Comparison of ENCODE assay signal across 8 cellular contexts in genomic region chr15:73996267-73996666, GRCh38. TPM values are rescaled to one million over a fixed set of nuclear protein-coding genes. Genes with fewer than 3 reads are reported as not detected.
DNase-seq lines count a peak whose midpoint lies in the region; ATAC-seq and TF ChIP-seq lines count a peak whose summit lies in the region.

No MANE protein-coding gene starts in this region.

- peak overlapping the region; percentile 66 for H3K27ac ChIP-seq in RWPE2 (ENCODE audit: poor library complexity, severe bottlenecking)
- peak overlapping the region; percentile 89 to 97 (median 96) for H3K27ac ChIP-seq in esophagus muscularis mucosa (replicated peaks in 1 of 4)
- peak overlapping the region; percentile 89 to 98 (median 93) for H3K27ac ChIP-seq in gastrocnemius medialis

- H3K4me3 ChIP-seq in GM08714 (ENCODE audit: low read length) (peak overlapping the region; percentile 97; the same call in 1 of the 2 replicates), RWPE2 (ENCODE audit: severe bottlenecking) (peak overlapping the region; percentile 52), esophagus muscularis mucosa (peak overlapping the region; percentile 76 to 93 (median 88)), gastrocnemius medialis (peak overlapping the region; percentile 82 to 97 (median 90))

- ATAC-seq in RWPE2 (ENCODE audit: low read depth) (no peak), gastrocnemius medialis (no peak), GM21515 (IDR thresholded peaks at IDR 0.05; ENCODE audit: unreplicated experiment) (no peak)

- H3K27ac Mint-ChIP-seq in progenitor cell of endocrine pancreas = no peak overlapping the region

- H3K27me3 ChIP-seq in RWPE2 (ENCODE audit: insufficient read depth, poor library complexity, severe bottlenecking) (no peaks in the 10 kb centered on the region), esophagus muscularis mucosa (no peaks in the 10 kb centered on the region), gastrocnemius medialis (no peaks in the 10 kb centered on the region)

- WGBS in esophagus muscularis mucosa = 48% methylated on average over 2 of the region's 2 CpGs

- no peak overlapping the region for H3K4me3 Mint-ChIP-seq in progenitor cell of endocrine pancreas (ENCODE audit: low read depth)

- TF ChIP-seq POLR2A in esophagus muscularis mucosa (IDR thresholded peaks at IDR 0.05; ENCODE audit: low read depth) = no peak
- no peak for TF ChIP-seq POLR2A in gastrocnemius medialis (IDR thresholded peaks at IDR 0.05)

- no peaks in the 10 kb centered on the region for H3K27me3 Mint-ChIP-seq in progenitor cell of endocrine pancreas

- TF ChIP-seq CTCF in RWPE2 (IDR thresholded peaks at IDR 0.05; ENCODE audit: poor library complexity, severe bottlenecking) = no peak
- TF ChIP-seq CTCF in esophagus muscularis mucosa (IDR thresholded peaks at IDR 0.05) = no peak
- TF ChIP-seq CTCF in gastrocnemius medialis (IDR thresholded peaks at IDR 0.05 in 4 of 5, conservative IDR thresholded peaks at IDR 0.05 in 1 of 5) = no peak
- TF ChIP-seq CTCF in progenitor cell of endocrine pancreas (IDR thresholded peaks at IDR 0.05; ENCODE audit: unreplicated experiment) = no peak

- H3K9me3 ChIP-seq in RWPE2 (ENCODE audit: severe bottlenecking) = no peaks in the 10 kb centered on the region
- H3K9me3 ChIP-seq in esophagus muscularis mucosa = no peaks in the 10 kb centered on the region
- no peaks in the 10 kb centered on the region for H3K9me3 ChIP-seq in gastrocnemius medialis

- H3K4me1 ChIP-seq in RWPE2 (ENCODE audit: insufficient read depth, poor library complexity, severe bottlenecking) (peaks cover 25% of the 10 kb centered on the region), esophagus muscularis mucosa (peaks cover 67 to 92% (median 89%) of the 10 kb centered on the region in 4 donors), gastrocnemius medialis (peaks cover 39 to 44% of the 10 kb centered on the region in 2 donors)

- no peaks in the 10 kb centered on the region for H3K9me3 Mint-ChIP-seq in progenitor cell of endocrine pancreas (ENCODE audit: low read depth)

- in situ Hi-C loops in gastrocnemius medialis (cut with MboI; ENCODE audit: low sequenced_read_pairs in 4 of 4) = loop anchor here in 1 of 4 donors (25.0 kb wide), 1 partner anchor 466 kb away; the partner anchor contains the start of gene UBL7

- peaks cover 1% of the 10 kb centered on the region for H3K36me3 Mint-ChIP-seq in progenitor cell of endocrine pancreas (ENCODE audit: insufficient read depth)

- peaks cover 15% of the 10 kb centered on the region for H3K4me1 Mint-ChIP-seq in progenitor cell of endocrine pancreas (ENCODE audit: low read depth)

- DNase-seq in RWPE2 (ENCODE audit: low spot score) = no peak
- no peak for DNase-seq in esophagus muscularis mucosa (ENCODE audit: extremely low spot score)
- DNase-seq in gastrocnemius medialis = no peak
- no peak for DNase-seq in progenitor cell of endocrine pancreas (ENCODE audit: low spot score, unreplicated experiment)
- no peak for DNase-seq in NCI-H2196 (lab: John Stamatoyannopoulos, UW; ENCODE audit: unreplicated experiment)
- no peak for DNase-seq in GF-D8 (lab: John Stamatoyannopoulos, UW)

- peaks cover 43% of the 10 kb centered on the region for H3K36me3 ChIP-seq in RWPE2 (ENCODE audit: low read depth)
- peaks cover 4 to 28% (median 23%) of the 10 kb centered on the region in 4 donors for H3K36me3 ChIP-seq in esophagus muscularis mucosa
- peaks cover 0 to 20% of the 10 kb centered on the region in 2 donors for H3K36me3 ChIP-seq in gastrocnemius medialis

- intact Hi-C loops in esophagus muscularis mucosa (cut with DNase I) = no loop called here
- intact Hi-C loops in gastrocnemius medialis (cut with DNase I; ENCODE audit: low total_unique reads) = loop anchor here (10.0 kb wide), 1 partner anchor 469 kb away; the partner anchor contains the start of gene UBL7

- no peak for TF ChIP-seq EP300 in esophagus muscularis mucosa (IDR thresholded peaks at IDR 0.05)

RNA-seq across cellular contexts. Expression of gene PML, which starts 1.8 kb away (rescaled TPM):
- total RNA-seq in esophagus muscularis mucosa = 10 to 100 TPM; 48.0 to 61.6 (median 57.2) TPM
- total RNA-seq in gastrocnemius medialis = 10 to 100 TPM; 17.3 to 42.1 (median 21.2) TPM
- 27.8 and 29.9 TPM in 2 replicates for total RNA-seq in progenitor cell of endocrine pancreas

RNA-seq across cellular contexts. Expression of gene STOML1, which starts 4.2 kb away (rescaled TPM):
- total RNA-seq in esophagus muscularis mucosa (10 to 100 TPM in 2 of 4 donors, 1 to 10 TPM in 2; 7.9 to 25.4 (median 14.9) TPM), gastrocnemius medialis (10 to 100 TPM; 15.2 to 28.8 (median 16.9) TPM), progenitor cell of endocrine pancreas (8.0 and 8.7 TPM in 2 replicates)
